ENCODE assay signal across 26 cellular contexts in the genomic region with DNA sequence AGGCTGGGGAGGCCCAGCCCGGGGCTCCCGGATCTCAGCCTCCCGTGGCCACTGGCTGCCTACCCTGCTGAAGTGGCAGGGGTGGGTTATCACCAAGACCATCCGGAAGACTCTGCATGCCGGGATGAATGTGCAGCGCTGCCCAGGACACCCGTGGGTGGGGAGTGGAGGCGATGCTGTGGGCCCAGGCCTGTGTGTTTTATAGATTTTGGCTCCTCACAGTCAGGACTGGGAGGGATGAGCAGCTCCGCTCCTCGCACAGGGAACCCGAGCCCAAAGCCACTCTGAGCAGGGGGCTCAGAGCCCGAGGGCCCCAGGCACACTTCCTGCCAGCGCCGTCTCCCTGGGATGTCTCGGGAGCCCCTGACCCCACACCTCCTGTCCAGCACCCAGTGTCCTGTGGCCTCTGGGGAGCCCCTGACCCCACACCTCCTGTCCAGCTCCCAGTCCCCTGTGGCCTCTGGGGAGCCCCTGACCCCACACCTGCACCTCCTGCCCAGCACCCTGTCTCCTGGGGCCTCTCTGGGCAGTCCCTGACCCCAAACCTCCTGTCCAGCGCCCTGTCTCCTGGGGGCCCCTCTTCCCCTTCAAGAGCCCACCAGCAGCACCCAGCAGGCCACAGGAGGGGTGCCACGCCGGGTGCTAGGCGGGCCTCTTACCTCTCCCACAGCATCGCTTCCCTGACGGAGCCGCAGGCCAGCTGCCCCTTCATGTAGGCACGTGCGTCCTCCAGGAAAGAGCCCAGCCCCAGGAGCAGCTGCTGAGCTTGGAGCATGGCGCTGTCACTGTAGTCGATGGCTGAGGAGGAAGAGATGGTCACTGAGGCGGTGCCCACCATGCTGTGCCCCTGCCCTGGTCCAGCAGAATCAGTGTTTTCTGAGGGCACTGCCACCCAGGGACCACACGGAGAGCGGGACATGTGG. TPM values are rescaled to one million over a fixed set of nuclear protein-coding genes. Genes with fewer than 3 reads are reported as not detected.
DNase-seq lines count a peak whose midpoint lies in the region; ATAC-seq and TF ChIP-seq lines count a peak whose summit lies in the region.
"Had no signal": no experiment of that assay in that cellular context is flagged by ENCODE, and none has a peak within 500 bp of the region (broad histone marks: within the 10 kb centered on the region; RNA-seq: fewer than 3 reads in every experiment).

No MANE protein-coding gene starts in this region.

- H3K27ac ChIP-seq in neuronal stem cell (replicated peaks; ENCODE audit: low read length) (no peak overlapping the region), hepatocyte (no peak overlapping the region), osteoblast (ENCODE audit: low read depth, low read length) (no peak overlapping the region)
- H3K27ac ChIP-seq: A549, Peyer's patch, thoracic aorta, WERI-Rb-1 had no signal

- peak overlapping the region; percentile 67 for H2AK5ac ChIP-seq in neuronal stem cell (ENCODE audit: low read depth, low read length)

- no peak overlapping the region for H2BK120ac ChIP-seq in neuronal stem cell (ENCODE audit: low read depth, low read length)

- H2BK5ac ChIP-seq in neuronal stem cell (ENCODE audit: low read length), result peak overlapping the region; percentile 13

- peak overlapping the region; percentile 67 for H2BK15ac ChIP-seq in neuronal stem cell (ENCODE audit: low read length)

- H3K79me1 ChIP-seq in neuronal stem cell (ENCODE audit: low read depth, low read length), result peaks cover 3% of the 10 kb centered on the region

- no peak overlapping the region for H2BK12ac ChIP-seq in neuronal stem cell (ENCODE audit: low read length)

- no peak overlapping the region for H3K4ac ChIP-seq in neuronal stem cell (ENCODE audit: low read length)

- no peaks in the 10 kb centered on the region for H3K9me3 Mint-ChIP-seq in stimulated activated naive CD8-positive, alpha-beta T cell treated with anti-CD3 and anti-CD28 coated beads, Interleukin-15, Interleukin-2, amounts not matched to agents 100 ng/mL and 50 ng/mL, for 24 hours
- H3K9me3 Mint-ChIP-seq in chondrocyte (ENCODE audit: low read depth), result no peaks in the 10 kb centered on the region
- H3K9me3 Mint-ChIP-seq: activated CD4-positive, alpha-beta T cell treated with anti-CD3 and anti-CD28 coated beads, Interleukin-2, amount 10 ng/mL, durations not matched to agents 24 days and 14 days; activated naive CD8-positive, alpha-beta T cell treated with anti-CD3 and anti-CD28 coated beads, Interleukin-2, amount 50 U/mL, for 24 hours; activated T-cell treated with anti-CD3 and anti-CD28 coated beads, Interleukin-2, amount 50 U/mL, for 4 hours; effector memory CD8-positive, alpha-beta T cell; H9; naive thymus-derived CD8-positive, alpha-beta T cell; stimulated activated memory B cell treated with anti-CD40 and anti-IgM and Interleukin-4, amounts not matched to agents 10 μg/mL and 1 μg/mL and 100 μg/mL, for 72 hours; T-helper 2 cell treated with Interferon-gamma antibody and Interleukin-4, amounts not matched to agents 5 μg/mL and 100 μg/mL, for 36 hours had no signal

- TF ChIP-seq CTCF in chondrocyte (IDR thresholded peaks at IDR 0.05) (no peak), hepatocyte (IDR thresholded peaks at IDR 0.05; ENCODE audit: poor library complexity) (no peak), osteoblast (IDR thresholded peaks at IDR 0.05; ENCODE audit: extremely low read depth, low read depth, low read length) (no peak)

- peaks cover 45% of the 10 kb centered on the region for H3K36me3 Mint-ChIP-seq in stimulated activated naive CD8-positive, alpha-beta T cell treated with anti-CD3 and anti-CD28 coated beads, Interleukin-15, Interleukin-2, amounts not matched to agents 100 ng/mL and 50 ng/mL, for 24 hours (ENCODE audit: low read depth)
- H3K36me3 Mint-ChIP-seq in chondrocyte (ENCODE audit: low read depth), result peaks cover 2% of the 10 kb centered on the region

- H3K27me3 Mint-ChIP-seq in stimulated activated naive CD8-positive, alpha-beta T cell treated with anti-CD3 and anti-CD28 coated beads, Interleukin-15, Interleukin-2, amounts not matched to agents 100 ng/mL and 50 ng/mL, for 24 hours, result no peaks in the 10 kb centered on the region
- no peaks in the 10 kb centered on the region for H3K27me3 Mint-ChIP-seq in chondrocyte (ENCODE audit: low read depth)
- H3K27me3 Mint-ChIP-seq: activated CD4-positive, alpha-beta T cell treated with anti-CD3 and anti-CD28 coated beads, Interleukin-2, amount 10 ng/mL, durations not matched to agents 24 days and 14 days; activated naive CD8-positive, alpha-beta T cell treated with anti-CD3 and anti-CD28 coated beads, Interleukin-2, amount 50 U/mL, for 24 hours; effector memory CD8-positive, alpha-beta T cell; naive thymus-derived CD8-positive, alpha-beta T cell; stimulated activated memory B cell treated with anti-CD40 and anti-IgM and Interleukin-4, amounts not matched to agents 10 μg/mL and 1 μg/mL and 100 μg/mL, for 72 hours had no signal

- peaks cover 6% of the 10 kb centered on the region for H3K4me1 Mint-ChIP-seq in stimulated activated naive CD8-positive, alpha-beta T cell treated with anti-CD3 and anti-CD28 coated beads, Interleukin-15, Interleukin-2, amounts not matched to agents 100 ng/mL and 50 ng/mL, for 24 hours (ENCODE audit: low read depth)
- peaks cover 3% of the 10 kb centered on the region for H3K4me1 Mint-ChIP-seq in chondrocyte (ENCODE audit: low read depth)
- H3K4me1 Mint-ChIP-seq: activated CD4-positive, alpha-beta T cell treated with anti-CD3 and anti-CD28 coated beads, Interleukin-2, amount 10 ng/mL, durations not matched to agents 24 days and 14 days had no signal

- H3K9me2 ChIP-seq in hepatocyte (replicated peaks; ENCODE audit: insufficient read depth), result no peaks in the 10 kb centered on the region

- H3K9me3 ChIP-seq in neuronal stem cell (replicated peaks in 1 of 2; ENCODE audit: control insufficient read depth in 2 of 2, insufficient read depth in 1 of 2, low read depth in 1 of 2, low read length in 2 of 2) (no peaks in the 10 kb centered on the region), hepatocyte (ENCODE audit: low read depth) (no peaks in the 10 kb centered on the region), osteoblast (ENCODE audit: low read depth, low read length) (no peaks in the 10 kb centered on the region)
- H3K9me3 ChIP-seq: A549, Peyer's patch, thoracic aorta had no signal

- peaks cover 19 to 90% of the 10 kb centered on the region in 2 donors for H3K36me3 ChIP-seq in neuronal stem cell (replicated peaks in 1 of 2; ENCODE audit: control insufficient read depth in 2 of 2, insufficient read depth in 2 of 2, low read length in 2 of 2)
- H3K36me3 ChIP-seq in hepatocyte (replicated peaks; ENCODE audit: insufficient read depth, low read depth), result no peaks in the 10 kb centered on the region
- H3K36me3 ChIP-seq in osteoblast (ENCODE audit: insufficient read depth, low read length), result peaks cover 30% of the 10 kb centered on the region

- WGBS in neuronal stem cell (ENCODE audit: extremely low coverage in 2 of 2, insufficient read length in 2 of 2, insufficient replicate concordance in 1 of 2), 2 donors, result no CpG with 5 or more reads among the region's 29 CpGs
- 94% methylated on average over 28 of the region's 29 CpGs for WGBS in hepatocyte (ENCODE audit: low lambda C conversion rate, missing lambda C conversion rate)

- H3K18ac ChIP-seq in neuronal stem cell (ENCODE audit: low read length), result peak overlapping the region; percentile 63

- DNase-seq in stimulated activated naive CD8-positive, alpha-beta T cell treated with anti-CD3 and anti-CD28 coated beads, Interleukin-15, Interleukin-2, amounts not matched to agents 100 U/mL and 50 U/mL, for 24 hours, result no peak
- DNase-seq in chondrocyte (ENCODE audit: low spot score), result peak; percentile 81
- DNase-seq in neuronal stem cell (ENCODE audit: low spot score), result no peak
- DNase-seq in hepatocyte (ENCODE audit: low spot score), result no peak
- DNase-seq in osteoblast (ENCODE audit: insufficient read length, low spot score, missing footprints), result no peak
- DNase-seq in hepatic stellate cell (ENCODE audit: low spot score), result no peak
- DNase-seq: activated CD4-positive, alpha-beta T cell treated with anti-CD3 and anti-CD28 coated beads, Interleukin-2, amount 10 ng/mL, durations not matched to agents 24 days and 14 days; activated naive CD4-positive, alpha-beta T cell; activated naive CD8-positive, alpha-beta T cell treated with anti-CD3 and anti-CD28 coated beads, Interleukin-2, amount 50 U/mL, for 24 hours; activated T-cell treated with anti-CD3 and anti-CD28 coated beads, Interleukin-2, amount 50 U/mL, for 4 hours; AML-193; DMS153; effector memory CD8-positive, alpha-beta T cell; H9; islet precursor cell; naive thymus-derived CD8-positive, alpha-beta T cell; NCI-H1436 treated with DMSO at 0.1 percent for 48 hours; Peyer's patch; SIG-M5; WERI-Rb-1 had no signal

- no peaks in the 10 kb centered on the region for H3K79me2 ChIP-seq in hepatocyte
- H3K79me2 ChIP-seq in osteoblast (ENCODE audit: insufficient read depth, low read length), result peaks cover 3% of the 10 kb centered on the region

- H3K27ac Mint-ChIP-seq in stimulated activated naive CD8-positive, alpha-beta T cell treated with anti-CD3 and anti-CD28 coated beads, Interleukin-15, Interleukin-2, amounts not matched to agents 100 ng/mL and 50 ng/mL, for 24 hours, result peak overlapping the region; percentile 26
- no peak overlapping the region for H3K27ac Mint-ChIP-seq in chondrocyte (ENCODE audit: unreplicated experiment)
- H3K27ac Mint-ChIP-seq: activated CD4-positive, alpha-beta T cell treated with anti-CD3 and anti-CD28 coated beads, Interleukin-2, amount 10 ng/mL, durations not matched to agents 24 days and 14 days; activated naive CD8-positive, alpha-beta T cell treated with anti-CD3 and anti-CD28 coated beads, Interleukin-2, amount 50 U/mL, for 24 hours had no signal

- H3K4me3 ChIP-seq in neuronal stem cell (ENCODE audit: low read length in 2 of 2) (no peak overlapping the region), hepatocyte (no peak overlapping the region), osteoblast (ENCODE audit: insufficient read depth, low read length) (no peak overlapping the region)
- H3K4me3 ChIP-seq: A549, Peyer's patch, thoracic aorta had no signal

- no peak overlapping the region for H3K4me2 ChIP-seq in neuronal stem cell (ENCODE audit: insufficient read depth, low read length, poor library complexity, severe bottlenecking)
- no peak overlapping the region for H3K4me2 ChIP-seq in hepatocyte
- H3K4me2 ChIP-seq in osteoblast (ENCODE audit: insufficient read depth, low read length), result no peak overlapping the region
- H3K4me2 ChIP-seq: A549 had no signal

- H3K4me3 Mint-ChIP-seq in stimulated activated naive CD8-positive, alpha-beta T cell treated with anti-CD3 and anti-CD28 coated beads, Interleukin-15, Interleukin-2, amounts not matched to agents 100 ng/mL and 50 ng/mL, for 24 hours, result no peak overlapping the region
- H3K4me3 Mint-ChIP-seq in chondrocyte (ENCODE audit: unreplicated experiment), result no peak overlapping the region
- H3K4me3 Mint-ChIP-seq: activated CD4-positive, alpha-beta T cell treated with anti-CD3 and anti-CD28 coated beads, Interleukin-2, amount 10 ng/mL, durations not matched to agents 24 days and 14 days; activated naive CD8-positive, alpha-beta T cell treated with anti-CD3 and anti-CD28 coated beads, Interleukin-2, amount 50 U/mL, for 24 hours; activated T-cell treated with anti-CD3 and anti-CD28 coated beads, Interleukin-2, amount 50 U/mL, for 4 hours; effector memory CD8-positive, alpha-beta T cell; H9; naive thymus-derived CD8-positive, alpha-beta T cell; stimulated activated memory B cell treated with anti-CD40 and anti-IgM and Interleukin-4, amounts not matched to agents 10 μg/mL and 1 μg/mL and 100 μg/mL, for 72 hours; T-helper 2 cell treated with Interferon-gamma antibody and Interleukin-4, amounts not matched to agents 5 μg/mL and 100 μg/mL, for 36 hours had no signal

- H3K27me3 ChIP-seq in neuronal stem cell (ENCODE audit: control insufficient read depth in 3 of 3, insufficient read depth in 3 of 3, low read depth in 1 of 3, low read length in 3 of 3) (peaks cover 0 to 2% (median 0%) of the 10 kb centered on the region in 3 experiments), hepatocyte (no peaks in the 10 kb centered on the region), osteoblast (ENCODE audit: insufficient read depth, low read length) (no peaks in the 10 kb centered on the region)
- H3K27me3 ChIP-seq: Peyer's patch had no signal

- peak overlapping the region; percentile 56 for H3K14ac ChIP-seq in neuronal stem cell (ENCODE audit: low read length)

- H4K20me1 ChIP-seq in hepatocyte (ENCODE audit: insufficient read depth, poor library complexity, severe bottlenecking), result peaks cover 4% of the 10 kb centered on the region
- H4K20me1 ChIP-seq in osteoblast (ENCODE audit: insufficient read depth, low read length), result peaks cover 16% of the 10 kb centered on the region

- H3K9ac ChIP-seq in neuronal stem cell (ENCODE audit: low read depth, low read length, poor library complexity), result no peak overlapping the region

- no peak for ATAC-seq in stimulated activated naive CD8-positive, alpha-beta T cell treated with anti-CD3 and anti-CD28 coated beads, Interleukin-15, Interleukin-2, amounts not matched to agents 100 U/mL and 50 U/mL, for 24 hours
- no peak for ATAC-seq in HG02763 (IDR thresholded peaks at IDR 0.05; ENCODE audit: unreplicated experiment)
- ATAC-seq: activated naive CD8-positive, alpha-beta T cell treated with anti-CD3 and anti-CD28 coated beads, Interleukin-2, amount 50 U/mL, for 24 hours; activated T-cell treated with anti-CD3 and anti-CD28 coated beads, Interleukin-2, amount 50 U/mL, for 4 hours; effector memory CD8-positive, alpha-beta T cell; naive thymus-derived CD8-positive, alpha-beta T cell; stimulated activated memory B cell treated with anti-CD40 and anti-IgM and Interleukin-4, amounts not matched to agents 10 μg/mL and 1 μg/mL and 100 μg/mL, for 72 hours had no signal

- no peak overlapping the region for H2AFZ ChIP-seq in neuronal stem cell (ENCODE audit: low read length)
- H2AFZ ChIP-seq in hepatocyte, result no peak overlapping the region
- H2AFZ ChIP-seq in osteoblast (ENCODE audit: low read length), result no peak overlapping the region

- no peak overlapping the region for H4K8ac ChIP-seq in neuronal stem cell (ENCODE audit: low read depth, low read length)

- H3K23ac ChIP-seq in neuronal stem cell (ENCODE audit: low read depth, low read length, poor library complexity), result peak overlapping the region; percentile 50

- no peak overlapping the region for H4K91ac ChIP-seq in neuronal stem cell (ENCODE audit: low read depth, low read length, poor library complexity)

- H3K4me1 ChIP-seq in neuronal stem cell (ENCODE audit: control insufficient read depth in 2 of 2, insufficient read depth in 1 of 2, low read depth in 1 of 2, low read length in 2 of 2) (peaks cover 0 to 23% of the 10 kb centered on the region in 2 donors), hepatocyte (ENCODE audit: insufficient read depth) (peaks cover 8% of the 10 kb centered on the region), osteoblast (ENCODE audit: insufficient read depth, low read length) (peaks cover 5% of the 10 kb centered on the region)
- H3K4me1 ChIP-seq: A549 had no signal

RNA-seq across cellular contexts. Expression of gene NAXD, which starts 31.4 kb away (rescaled TPM):
- 23.5 to 28.4 TPM (median 27.1 TPM) in 3 replicates for total RNA-seq in chondrocyte
- polyA plus RNA-seq in neuronal stem cell (2013, experiment 1 of 2), result 18.7 TPM
- 18.2 TPM for polyA plus RNA-seq in neuronal stem cell (2013, experiment 2 of 2)
- 29.9 and 30.9 TPM in 2 replicates for total RNA-seq in hepatocyte
- polyA plus RNA-seq in hepatocyte, result 34.5 and 37.6 TPM in 2 replicates
- 13.8 and 15.9 TPM in 2 replicates for total RNA-seq in osteoblast

RNA-seq across cellular contexts. Expression of gene CARS2, which starts 59.2 kb away (rescaled TPM):
- total RNA-seq in chondrocyte (50.7 to 60.2 TPM (median 57.9 TPM) in 3 replicates), hepatocyte (70.9 and 72.9 TPM in 2 replicates), osteoblast (154 and 161 TPM in 2 replicates)
- polyA plus RNA-seq in neuronal stem cell (2013, experiment 1 of 2), result 24.9 TPM
- polyA plus RNA-seq in neuronal stem cell (2013, experiment 2 of 2), result 24.3 TPM
- 105 and 127 TPM in 2 replicates for polyA plus RNA-seq in hepatocyte
